In the genomic region with DNA sequence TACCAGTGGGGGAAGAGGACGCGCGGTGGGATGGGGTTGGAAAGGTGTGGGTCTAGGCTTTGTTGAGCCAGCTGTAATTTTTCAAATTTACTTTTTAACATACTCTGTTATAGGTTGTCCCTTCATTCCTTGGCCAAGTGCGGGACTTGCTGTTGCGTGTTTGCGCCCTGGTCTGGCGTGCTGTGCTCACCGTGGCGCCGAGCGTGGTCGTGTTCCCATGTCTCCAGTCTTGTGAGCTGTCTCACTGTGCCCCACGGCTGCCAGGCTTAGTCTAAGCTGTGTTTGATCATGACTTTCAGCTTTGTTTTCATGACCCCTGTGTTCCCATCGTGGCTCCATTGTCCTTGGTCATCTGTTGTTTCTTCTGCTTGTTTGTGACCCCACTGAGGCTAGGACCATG, we compare ENCODE assay signal across 11 cellular contexts.
"Had no signal": no experiment of that assay in that cellular context is flagged by ENCODE, and none has a peak within 500 bp of the region (broad histone marks: within the 10 kb centered on the region; RNA-seq: fewer than 3 reads in every experiment).

No MANE protein-coding gene starts in this region.

- H3K27ac Mint-ChIP-seq: activated B cell treated with CpG ODN at 0.5 μM for 24 hours; activated CD4-positive, alpha-beta T cell treated with anti-CD3 and anti-CD28 coated beads, Interleukin-2, amount 10 ng/mL, durations not matched to agents 24 days and 14 days; activated naive CD8-positive, alpha-beta T cell treated with anti-CD3 and anti-CD28 coated beads, Interleukin-2, amount 50 U/mL, for 24 hours had no signal

- H3K9me3 ChIP-seq: heart right ventricle, right lobe of liver, SJSA1 had no signal

- H3K4me2 ChIP-seq: smooth muscle cell had no signal

- H3K4me1 ChIP-seq: heart right ventricle, right lobe of liver, SJSA1 had no signal

- H3K9me3 Mint-ChIP-seq: activated B cell treated with CpG ODN at 0.5 μM for 24 hours; activated CD4-positive, alpha-beta T cell treated with anti-CD3 and anti-CD28 coated beads, Interleukin-2, amount 10 ng/mL, durations not matched to agents 24 days and 14 days; activated naive CD8-positive, alpha-beta T cell treated with anti-CD3 and anti-CD28 coated beads, Interleukin-2, amount 50 U/mL, for 24 hours; effector memory CD8-positive, alpha-beta T cell had no signal

- H3K4me3 Mint-ChIP-seq: activated B cell treated with CpG ODN at 0.5 μM for 24 hours; activated CD4-positive, alpha-beta T cell treated with anti-CD3 and anti-CD28 coated beads, Interleukin-2, amount 10 ng/mL, durations not matched to agents 24 days and 14 days; activated naive CD8-positive, alpha-beta T cell treated with anti-CD3 and anti-CD28 coated beads, Interleukin-2, amount 50 U/mL, for 24 hours; effector memory CD8-positive, alpha-beta T cell had no signal

- H3K27ac ChIP-seq: heart right ventricle, right lobe of liver, SJSA1 had no signal

- H3K27me3 ChIP-seq: heart right ventricle, right lobe of liver, SJSA1 had no signal

- H3K4me3 ChIP-seq: heart right ventricle, right lobe of liver, SJSA1, smooth muscle cell had no signal

- ATAC-seq: activated naive CD8-positive, alpha-beta T cell treated with anti-CD3 and anti-CD28 coated beads, Interleukin-2, amount 50 U/mL, for 24 hours; effector memory CD8-positive, alpha-beta T cell; left colon; right lobe of liver had no signal

- DNase-seq: activated B cell treated with CpG ODN at 0.5 μM for 24 hours; activated CD4-positive, alpha-beta T cell treated with anti-CD3 and anti-CD28 coated beads, Interleukin-2, amount 10 ng/mL, durations not matched to agents 24 days and 14 days; activated effector memory CD4-positive, alpha-beta T cell treated with Interleukin-2 at 50 U/mL for 16 hours; activated naive CD8-positive, alpha-beta T cell treated with anti-CD3 and anti-CD28 coated beads, Interleukin-2, amount 50 U/mL, for 24 hours; dermis blood vessel endothelial cell; effector memory CD8-positive, alpha-beta T cell; heart right ventricle; left colon; right lobe of liver had no signal

- H3K27me3 Mint-ChIP-seq: activated B cell treated with CpG ODN at 0.5 μM for 24 hours; activated CD4-positive, alpha-beta T cell treated with anti-CD3 and anti-CD28 coated beads, Interleukin-2, amount 10 ng/mL, durations not matched to agents 24 days and 14 days; activated naive CD8-positive, alpha-beta T cell treated with anti-CD3 and anti-CD28 coated beads, Interleukin-2, amount 50 U/mL, for 24 hours; effector memory CD8-positive, alpha-beta T cell had no signal
